In the genomic region with DNA sequence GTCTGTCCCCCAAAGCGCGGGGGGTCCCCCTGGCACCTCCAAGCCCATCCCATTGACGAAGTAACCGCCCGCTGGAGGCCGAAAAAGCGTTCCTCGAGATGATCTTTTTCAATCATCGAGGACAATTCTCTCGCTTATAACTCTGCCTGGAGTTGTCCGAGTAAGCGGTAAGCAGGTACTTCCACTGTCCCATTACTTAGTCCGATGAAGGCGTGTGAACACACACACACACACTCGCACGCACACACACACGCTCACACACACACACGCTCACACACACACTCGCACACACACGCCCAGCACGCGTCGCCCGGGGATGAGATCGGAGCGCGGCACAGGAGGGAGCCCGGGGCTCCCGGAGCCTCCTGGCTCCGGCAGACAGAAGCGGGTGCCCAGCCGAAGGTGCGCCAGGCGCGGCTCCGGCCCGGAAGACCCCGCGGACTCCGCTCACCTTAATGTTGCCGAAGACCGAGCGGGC, we compare ENCODE assay signal across 9 cellular contexts. TPM values are rescaled to one million over a fixed set of nuclear protein-coding genes. Genes with fewer than 3 reads are reported as not detected.
A peak's percentile ranks its signal among the peaks of the same experiment; 100 is the strongest.
DNase-seq lines count a peak whose midpoint lies in the region; ATAC-seq and TF ChIP-seq lines count a peak whose summit lies in the region.
"Had no signal": no experiment of that assay in that cellular context is flagged by ENCODE, and none has a peak within 500 bp of the region (broad histone marks: within the 10 kb centered on the region; RNA-seq: fewer than 3 reads in every experiment).

No MANE protein-coding gene starts in this region.

- H3K27ac ChIP-seq in fibroblast of lung (ENCODE audit: insufficient read depth, low read length) (no peak overlapping the region), neural progenitor cell (no peak overlapping the region)

- ATAC-seq in activated CD8-positive, alpha-beta memory T cell treated with anti-CD3 and anti-CD28 coated beads, Interleukin-2, amount 10 ng/mL, durations not matched to agents 7 days and 5 days: no peak

- CTCF ChIA-PET in activated CD8-positive, alpha-beta memory T cell treated with anti-CD3 and anti-CD28 coated beads, Interleukin-2, amount 10 ng/mL, durations not matched to agents 7 days and 5 days (lab: Charles Lee): no interaction called here

- H3K9me3 ChIP-seq in fibroblast of lung (ENCODE audit: control insufficient read depth, insufficient read depth, low read depth, low read length) (no peaks in the 10 kb centered on the region), neural progenitor cell (ENCODE audit: low read depth) (no peaks in the 10 kb centered on the region)

- H2AFZ ChIP-seq in fibroblast of lung (ENCODE audit: low read length): no peak overlapping the region
- peak overlapping the region; percentile 83 for H2AFZ ChIP-seq in neural progenitor cell (replicated peaks)

- DNase-seq in DMS79 treated with DMSO at 0.1 percent for 48 hours (lab: John Stamatoyannopoulos, UW): peak; percentile 35
- peak; percentile 1 for DNase-seq in NCI-H2227 treated with DMSO at 0.1 percent for 48 hours (lab: John Stamatoyannopoulos, UW)
- DNase-seq in fibroblast of lung (ENCODE audit: low read depth in 2 of 2): peak; percentile 40
- DNase-seq in neural progenitor cell (ENCODE audit: low spot score): no peak
- no peak for DNase-seq in DMS114 treated with DMSO at 0.1 percent for 48 hours (lab: John Stamatoyannopoulos, UW; ENCODE audit: unreplicated experiment)
- no peak for DNase-seq in NCI-H187 (lab: John Stamatoyannopoulos, UW)
- no peak for DNase-seq in activated CD8-positive, alpha-beta memory T cell treated with anti-CD3 and anti-CD28 coated beads, Interleukin-2, amount 10 ng/mL, durations not matched to agents 7 days and 5 days
- no peak for DNase-seq in AML-193 (lab: John Stamatoyannopoulos, UW)

- H3K9ac ChIP-seq in fibroblast of lung (ENCODE audit: insufficient read depth, low read length) (peak overlapping the region; percentile 46), neural progenitor cell (no peak overlapping the region)

- no peaks in the 10 kb centered on the region for H3K36me3 ChIP-seq in fibroblast of lung (ENCODE audit: control insufficient read depth, insufficient read depth, low read length)
- no peaks in the 10 kb centered on the region for H3K36me3 ChIP-seq in neural progenitor cell

- H3K27me3 ChIP-seq in fibroblast of lung (ENCODE audit: control insufficient read depth, insufficient read depth, low read length): peaks cover 17% of the 10 kb centered on the region
- peaks cover 68% of the 10 kb centered on the region for H3K27me3 ChIP-seq in neural progenitor cell

- peak overlapping the region; percentile 91 for H3K4me3 Mint-ChIP-seq in neural progenitor cell
- no peak overlapping the region for H3K4me3 Mint-ChIP-seq in activated CD8-positive, alpha-beta memory T cell treated with anti-CD3 and anti-CD28 coated beads, Interleukin-2, amount 10 ng/mL, durations not matched to agents 7 days and 5 days

- H3K4me3 ChIP-seq in fibroblast of lung (replicated peaks in 1 of 4; ENCODE audit: control extremely low read depth in 1 of 4, insufficient read depth in 1 of 4, low read depth in 3 of 4, low read length in 4 of 4) (peak overlapping the region; percentile 41 to 75 (median 48)), neural progenitor cell (peak overlapping the region; percentile 70)

- H3K4me1 Mint-ChIP-seq in neural progenitor cell: peaks cover 10% of the 10 kb centered on the region
- H3K4me1 Mint-ChIP-seq in activated CD8-positive, alpha-beta memory T cell treated with anti-CD3 and anti-CD28 coated beads, Interleukin-2, amount 10 ng/mL, durations not matched to agents 7 days and 5 days: peaks cover 2% of the 10 kb centered on the region

- no peak overlapping the region for H3K27ac Mint-ChIP-seq in neural progenitor cell
- no peak overlapping the region for H3K27ac Mint-ChIP-seq in activated CD8-positive, alpha-beta memory T cell treated with anti-CD3 and anti-CD28 coated beads, Interleukin-2, amount 10 ng/mL, durations not matched to agents 7 days and 5 days

- no peaks in the 10 kb centered on the region for H3K4me1 ChIP-seq in fibroblast of lung (ENCODE audit: control insufficient read depth, extremely low read depth, insufficient read depth, low read length)
- peaks cover 5% of the 10 kb centered on the region for H3K4me1 ChIP-seq in neural progenitor cell

- H3K27me3 Mint-ChIP-seq in neural progenitor cell (ENCODE audit: insufficient read depth, low read depth): peaks cover 21% of the 10 kb centered on the region
- peaks cover 61% of the 10 kb centered on the region for H3K27me3 Mint-ChIP-seq in activated CD8-positive, alpha-beta memory T cell treated with anti-CD3 and anti-CD28 coated beads, Interleukin-2, amount 10 ng/mL, durations not matched to agents 7 days and 5 days

- no peaks in the 10 kb centered on the region for H3K79me2 ChIP-seq in fibroblast of lung (ENCODE audit: control insufficient read depth, insufficient read depth, low read length)
- no peaks in the 10 kb centered on the region for H3K79me2 ChIP-seq in neural progenitor cell (ENCODE audit: low read depth)

- no peaks in the 10 kb centered on the region for H3F3A ChIP-seq in neural progenitor cell (ENCODE audit: low read depth)

- H4K20me1 ChIP-seq in fibroblast of lung (ENCODE audit: control insufficient read depth, extremely low read depth, insufficient read depth, low read length): no peaks in the 10 kb centered on the region
- peaks cover 3% of the 10 kb centered on the region for H4K20me1 ChIP-seq in neural progenitor cell (ENCODE audit: low read depth)

- peak overlapping the region; percentile 72 for H3K4me2 ChIP-seq in fibroblast of lung (ENCODE audit: extremely low read depth, insufficient read depth, low read length)
- H3K4me2 ChIP-seq in neural progenitor cell: peak overlapping the region; percentile 98

- H3K36me3 Mint-ChIP-seq in neural progenitor cell: no peaks in the 10 kb centered on the region
- H3K36me3 Mint-ChIP-seq in activated CD8-positive, alpha-beta memory T cell treated with anti-CD3 and anti-CD28 coated beads, Interleukin-2, amount 10 ng/mL, durations not matched to agents 7 days and 5 days: no peaks in the 10 kb centered on the region

- no peaks in the 10 kb centered on the region for H3K9me3 Mint-ChIP-seq in neural progenitor cell
- H3K9me3 Mint-ChIP-seq in activated CD8-positive, alpha-beta memory T cell treated with anti-CD3 and anti-CD28 coated beads, Interleukin-2, amount 10 ng/mL, durations not matched to agents 7 days and 5 days (ENCODE audit: low read depth): no peaks in the 10 kb centered on the region

- TF ChIP-seq CTCF in fibroblast of lung (conservative IDR thresholded peaks at IDR 0.05 in 1 of 2, IDR thresholded peaks at IDR 0.05 in 1 of 2; ENCODE audit: low read depth in 1 of 2, low read length in 2 of 2) (no peak), neural progenitor cell (IDR thresholded peaks at IDR 0.05) (no peak)

RNA-seq across cellular contexts. Expression of a gene that starts 0.4 kb away (rescaled TPM):
- total RNA-seq in fibroblast of lung (under 0.01 TPM in 2 replicates), neural progenitor cell (ENCODE audit: low replicate concordance) (0.07 and 0.09 TPM in 2 replicates)
- 0.12 and 1.1 TPM in 2 replicates for polyA plus RNA-seq in fibroblast of lung
- polyA plus RNA-seq in fibroblast of lung (2012): 0.14 and 1.7 TPM in 2 replicates
- 0.35 and 10.2 TPM in 2 replicates for polyA minus RNA-seq in fibroblast of lung (ENCODE audit: low replicate concordance)
- not detected for total RNA-seq in activated CD8-positive, alpha-beta memory T cell treated with anti-CD3 and anti-CD28 coated beads, Interleukin-2, amount 10 ng/mL, durations not matched to agents 7 days and 5 days
- total RNA-seq: mononuclear cell had no signal

Comparison
In these comparisons a context has a peak if more than half of its experiments do, and no peak if none do; other contexts are left out.
1. DNase-seq: peak in DMS79 treated with DMSO at 0.1 percent for 48 hours (single experiment), NCI-H2227 treated with DMSO at 0.1 percent for 48 hours (single experiment) and fibroblast of lung (2 of 2); none in neural progenitor cell (single experiment), DMS114 treated with DMSO at 0.1 percent for 48 hours (single experiment), NCI-H187 (0 of 2), activated CD8-positive, alpha-beta memory T cell treated with anti-CD3 and anti-CD28 coated beads, Interleukin-2, amount 10 ng/mL, durations not matched to agents 7 days and 5 days (single experiment) and AML-193 (0 of 2).